7 cellular contexts compared by ENCODE assay signal in the genomic region with DNA sequence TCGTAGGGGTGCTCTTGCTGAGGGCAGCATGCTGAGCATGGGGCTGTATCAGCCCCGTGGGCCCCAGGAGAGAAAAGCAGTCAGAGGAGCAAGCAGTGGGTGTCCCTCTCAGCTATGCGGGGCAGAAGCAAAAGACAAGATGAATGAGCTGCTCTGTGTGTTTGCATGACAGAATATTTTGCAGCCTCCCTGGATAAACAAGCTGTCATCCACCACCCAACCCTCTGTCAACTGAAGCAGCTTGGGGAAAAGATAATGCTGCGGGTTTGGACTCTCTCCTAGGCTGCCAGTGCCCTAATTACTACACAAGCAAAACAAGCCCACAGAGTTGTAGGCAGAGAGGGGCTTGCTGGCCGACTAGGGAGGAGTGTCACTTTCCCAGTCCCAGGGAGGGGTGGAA.
"Had no signal": no experiment of that assay in that cellular context is flagged by ENCODE, and none has a peak within 500 bp of the region (broad histone marks: within the 10 kb centered on the region; RNA-seq: fewer than 3 reads in every experiment).

No MANE protein-coding gene starts in this region.

- ATAC-seq: K562 had no signal

- H3K27ac ChIP-seq: GM23248 had no signal

- DNase-seq: GM23248, GOT3, H7, HCEC 1CT, IMR-90, KG1 had no signal

- H3K9ac ChIP-seq: GM23248 had no signal

- H3K4me3 ChIP-seq: GM23248, K562 had no signal

- H2AFZ ChIP-seq: GM23248 had no signal
